Comparison of ENCODE assay signal across 13 cellular contexts in genomic region chr4:42488114-42488513, GRCh38.
DNase-seq lines count a peak whose midpoint lies in the region; ATAC-seq and TF ChIP-seq lines count a peak whose summit lies in the region.
"Had no signal": no experiment of that assay in that cellular context is flagged by ENCODE, and none has a peak within 500 bp of the region (broad histone marks: within the 10 kb centered on the region; RNA-seq: fewer than 3 reads in every experiment).

No MANE protein-coding gene starts in this region.

- H3K36me3 ChIP-seq in adrenal gland (replicated peaks in 1 of 2) (no peaks in the 10 kb centered on the region), smooth muscle cell (ENCODE audit: low read depth) (no peaks in the 10 kb centered on the region)
- H3K36me3 ChIP-seq: upper lobe of left lung had no signal

- H3K27ac ChIP-seq in adrenal gland (no peak overlapping the region), smooth muscle cell (ENCODE audit: low read depth) (no peak overlapping the region)
- H3K27ac ChIP-seq: upper lobe of left lung had no signal

- TF ChIP-seq CTCF in adrenal gland (IDR thresholded peaks at IDR 0.05) (no peak), smooth muscle cell (IDR thresholded peaks at IDR 0.05; ENCODE audit: borderline replicate concordance, insufficient read depth, poor library complexity, severe bottlenecking) (no peak)

- intact Hi-C loops in adrenal gland (cut with DNase I) = no loop called here

- H3K79me2 ChIP-seq in smooth muscle cell (ENCODE audit: low read depth) = no peaks in the 10 kb centered on the region

- 91 to 97% (median 94%) methylated on average over 2 of the region's 2 CpGs for WGBS in adrenal gland, 4 donors
- WGBS in smooth muscle cell (ENCODE audit: low lambda C conversion rate) = 87% methylated on average over 2 of the region's 2 CpGs

- no peak for TF ChIP-seq POLR2A in adrenal gland (IDR thresholded peaks at IDR 0.05)

- no peaks in the 10 kb centered on the region for H3F3A ChIP-seq in smooth muscle cell (ENCODE audit: low read depth)

- H3K4me3 ChIP-seq in adrenal gland = no peak overlapping the region
- H3K4me3 ChIP-seq in smooth muscle cell = no peak overlapping the region
- H3K4me3 ChIP-seq: mucosa of descending colon, upper lobe of left lung had no signal

- ATAC-seq in GM18498 (IDR thresholded peaks at IDR 0.05; ENCODE audit: unreplicated experiment) (peak; percentile 82), GM19467 (IDR thresholded peaks at IDR 0.05; ENCODE audit: unreplicated experiment) (peak; percentile 82), HG02870 (IDR thresholded peaks at IDR 0.05; ENCODE audit: unreplicated experiment) (peak; percentile 79), HG03520 (IDR thresholded peaks at IDR 0.05; ENCODE audit: unreplicated experiment) (peak; percentile 79), left lobe of liver (no peak)
- ATAC-seq: activated CD8-positive, alpha-beta memory T cell treated with anti-CD3 and anti-CD28 coated beads, Interleukin-2, amount 10 ng/mL, durations not matched to agents 7 days and 5 days; mucosa of descending colon had no signal

- H4K20me1 ChIP-seq in smooth muscle cell (ENCODE audit: low read depth) = no peaks in the 10 kb centered on the region

- H3K4me1 ChIP-seq in adrenal gland (replicated peaks in 1 of 2) (no peaks in the 10 kb centered on the region), smooth muscle cell (ENCODE audit: low read depth) (peaks cover 10% of the 10 kb centered on the region)
- H3K4me1 ChIP-seq: upper lobe of left lung had no signal

- H3K9ac ChIP-seq in smooth muscle cell (ENCODE audit: low read depth) = no peak overlapping the region

- no peaks in the 10 kb centered on the region for H3K27me3 ChIP-seq in adrenal gland
- no peaks in the 10 kb centered on the region for H3K27me3 ChIP-seq in smooth muscle cell (ENCODE audit: low read depth)
- H3K27me3 ChIP-seq: upper lobe of left lung had no signal

- no peak overlapping the region for H3K4me2 ChIP-seq in smooth muscle cell

- H2AFZ ChIP-seq in smooth muscle cell (ENCODE audit: low read depth) = no peak overlapping the region

- H3K9me3 ChIP-seq in adrenal gland (replicated peaks in 1 of 3) (no peaks in the 10 kb centered on the region), smooth muscle cell (replicated peaks; ENCODE audit: low read depth) (no peaks in the 10 kb centered on the region)
- H3K9me3 ChIP-seq: mucosa of descending colon, upper lobe of left lung had no signal

- no peak for DNase-seq in adrenal gland
- DNase-seq in left lobe of liver (ENCODE audit: low spot score) = no peak
- no peak for DNase-seq in NCI-H82 (lab: John Stamatoyannopoulos, UW)
- no peak for DNase-seq in smooth muscle cell (lab: John Stamatoyannopoulos, UW; ENCODE audit: unreplicated experiment)
- DNase-seq: activated CD8-positive, alpha-beta memory T cell treated with anti-CD3 and anti-CD28 coated beads, Interleukin-2, amount 10 ng/mL, durations not matched to agents 7 days and 5 days; amygdala; GDM1; mucosa of descending colon; upper lobe of left lung had no signal
